17 cellular contexts compared by ENCODE assay signal in genomic region chr3:64410226-64410625, GRCh38.
"Had no signal": no experiment of that assay in that cellular context is flagged by ENCODE, and none has a peak within 500 bp of the region (broad histone marks: within the 10 kb centered on the region; RNA-seq: fewer than 3 reads in every experiment).

No MANE protein-coding gene starts in this region.

- H3K4me3 Mint-ChIP-seq: natural killer cell treated with Interleukin-12 subunit alpha and Interleukin-12 subunit beta and Interleukin-15 and Interleukin-18, amount 100 ng/mL, for 72 hours; type B pancreatic cell had no signal

- H3K9me3 Mint-ChIP-seq: natural killer cell treated with Interleukin-12 subunit alpha and Interleukin-12 subunit beta and Interleukin-15 and Interleukin-18, amount 100 ng/mL, for 72 hours had no signal

- H3K27me3 ChIP-seq: colonic mucosa, esophagus squamous epithelium, hepatocyte, right atrium auricular region had no signal

- H3K27ac ChIP-seq: colonic mucosa, esophagus squamous epithelium, hepatocyte, parathyroid adenoma, psoas muscle, right atrium auricular region had no signal

- H3K27ac Mint-ChIP-seq: natural killer cell treated with Interleukin-12 subunit alpha and Interleukin-12 subunit beta and Interleukin-15 and Interleukin-18, amount 100 ng/mL, for 72 hours; type B pancreatic cell had no signal

- DNase-seq: colonic mucosa; dermis blood vessel endothelial cell; esophagus squamous epithelium; foreskin fibroblast; kidney glomerular epithelial cell; mammary epithelial cell; midbrain; psoas muscle; stimulated activated CD4-positive, alpha-beta T cell treated with anti-CD3 and anti-CD28 coated beads, Interleukin-2, amount 100 ng/mL, for 48 hours; stimulated activated naive CD4-positive, alpha-beta T cell treated with Interleukin-2 at 50 U/mL for 16 hours had no signal

- H3K4me3 ChIP-seq: colonic mucosa, esophagus squamous epithelium, hepatocyte, psoas muscle, right atrium auricular region, smooth muscle cell had no signal

- H3K4me1 ChIP-seq: colonic mucosa, esophagus squamous epithelium, psoas muscle, right atrium auricular region had no signal

- ATAC-seq: left lobe of liver; natural killer cell treated with Interleukin-12 subunit alpha and Interleukin-12 subunit beta and Interleukin-15 and Interleukin-18, amount 100 ng/mL, for 72 hours; psoas muscle had no signal

- H3K9me3 ChIP-seq: colonic mucosa, esophagus squamous epithelium, psoas muscle, right atrium auricular region had no signal
